ENCODE assay signal across 17 cellular contexts in the genomic region with DNA sequence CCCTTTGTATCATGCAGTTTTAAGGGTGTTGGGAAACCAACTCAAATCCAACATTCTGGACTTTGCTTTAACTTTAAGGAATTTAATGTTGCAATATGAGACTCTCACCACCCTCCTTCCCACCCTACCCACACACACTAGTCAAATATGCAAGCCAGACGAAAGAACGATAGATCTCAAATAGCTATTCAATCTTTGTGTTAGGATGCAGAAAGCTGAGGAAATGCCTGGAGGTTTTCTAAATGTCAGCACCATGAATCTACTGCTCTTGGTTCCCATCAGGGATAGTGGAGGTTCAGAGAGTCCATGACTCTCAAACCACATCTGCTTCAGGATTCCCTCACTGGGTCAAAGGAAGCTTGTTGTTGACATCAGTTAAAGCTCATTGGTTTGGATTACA. TPM values are rescaled to one million over a fixed set of nuclear protein-coding genes. Genes with fewer than 3 reads are reported as not detected.
A peak's percentile ranks its signal among the peaks of the same experiment; 100 is the strongest.
DNase-seq lines count a peak whose midpoint lies in the region; ATAC-seq and TF ChIP-seq lines count a peak whose summit lies in the region.
"Had no signal": no experiment of that assay in that cellular context is flagged by ENCODE, and none has a peak within 500 bp of the region (broad histone marks: within the 10 kb centered on the region; RNA-seq: fewer than 3 reads in every experiment).

No MANE protein-coding gene starts in this region.

- no peak overlapping the region for H3K4me3 Mint-ChIP-seq in nephron

- no peaks in the 10 kb centered on the region for H3K4me1 ChIP-seq in left ventricle myocardium inferior
- H3K4me1 ChIP-seq: BLaER1 treated with 17β-estradiol and CSF1 and Interleukin-3, amounts not matched to agents 10 nM and 100 nM; pancreas had no signal

- TF ChIP-seq CTCF in nephron (IDR thresholded peaks at IDR 0.05; ENCODE audit: unreplicated experiment in 3 of 3) (no peak), left ventricle myocardium inferior (IDR thresholded peaks at IDR 0.05; ENCODE audit: borderline replicate concordance) (no peak)

- H3K4me1 Mint-ChIP-seq in nephron, result peaks cover 61% of the 10 kb centered on the region

- intact Hi-C loops in Right ventricle myocardium inferior (cut with DNase I) (no loop called here), left ventricle myocardium inferior (cut with micrococcal nuclease) (no loop called here)

- DNase-seq in AG20443 (ENCODE audit: low spot score) (peak; percentile 75), LHCN-M2 (ENCODE audit: low read depth) (peak; percentile 56), epidermal melanocyte (ENCODE audit: insufficient read length, low spot score) (peak; percentile 51), Right ventricle myocardium inferior (ENCODE audit: missing footprints) (no peak), left ventricle myocardium inferior (no peak), SKM-1 treated with dmso at 0.1 percent for 144 hours (lab: John Stamatoyannopoulos, UW; ENCODE audit: unreplicated experiment) (no peak)
- DNase-seq: activated CD4-positive, alpha-beta T cell treated with anti-CD3 and anti-CD28 coated beads for 1 hour; activated CD8-positive, alpha-beta memory T cell treated with anti-CD3 and anti-CD28 coated beads, Interleukin-2, amount 50 U/mL, for 48 hours; activated naive CD4-positive, alpha-beta T cell treated with anti-CD3 and anti-CD28 coated beads, Interleukin-2, amount 50 U/mL, for 16 hours; NCI-H1417 treated with DMSO at 0.1 percent for 48 hours; NCI-H446; pancreas; thyroid gland had no signal

- H3K36me3 Mint-ChIP-seq in nephron (ENCODE audit: low read depth), result no peaks in the 10 kb centered on the region

- no peaks in the 10 kb centered on the region for H3K9me3 ChIP-seq in left ventricle myocardium inferior (replicated peaks)
- H3K9me3 ChIP-seq: BLaER1 treated with 17β-estradiol and CSF1 and Interleukin-3, amounts not matched to agents 10 nM and 100 nM; pancreas; thyroid gland had no signal

- no peaks in the 10 kb centered on the region for H3K27me3 Mint-ChIP-seq in nephron (ENCODE audit: low read depth)

- no peak for ATAC-seq in HG03439 (IDR thresholded peaks at IDR 0.05; ENCODE audit: unreplicated experiment)
- ATAC-seq in Right ventricle myocardium inferior, result no peak

- peak overlapping the region; percentile 25 to 75 (median 52) for H3K27ac Mint-ChIP-seq in nephron

- H3K36me3 ChIP-seq in left ventricle myocardium inferior, result no peaks in the 10 kb centered on the region
- H3K36me3 ChIP-seq: BLaER1 treated with 17β-estradiol and CSF1 and Interleukin-3, amounts not matched to agents 10 nM and 100 nM; pancreas; thyroid gland had no signal

- no peak overlapping the region for H3K27ac ChIP-seq in left ventricle myocardium inferior (replicated peaks)
- H3K27ac ChIP-seq: BLaER1 treated with 17β-estradiol and CSF1 and Interleukin-3, amounts not matched to agents 10 nM and 100 nM; pancreas; thyroid gland had no signal

- H3K9me3 Mint-ChIP-seq in nephron, result no peaks in the 10 kb centered on the region

- H3K4me3 ChIP-seq in left ventricle myocardium inferior, result no peak overlapping the region
- H3K4me3 ChIP-seq: BLaER1 treated with 17β-estradiol and CSF1 and Interleukin-3, amounts not matched to agents 10 nM and 100 nM; pancreas; thyroid gland had no signal

- no peaks in the 10 kb centered on the region for H3K27me3 ChIP-seq in left ventricle myocardium inferior (ENCODE audit: low read depth)
- H3K27me3 ChIP-seq: BLaER1 treated with 17β-estradiol and CSF1 and Interleukin-3, amounts not matched to agents 10 nM and 100 nM; pancreas; thyroid gland had no signal

RNA-seq across cellular contexts. Expression of a gene that starts 33.7 kb away (rescaled TPM):
- total RNA-seq in LHCN-M2 (2014; rRNA removed) (5.2 and 5.5 TPM in 2 replicates), Right ventricle myocardium inferior (2.2 TPM), left ventricle myocardium inferior (0.88 TPM)
- polyA plus RNA-seq in LHCN-M2 (2012), result 1.2 TPM
- total RNA-seq: OCI-LY7 had no signal

Comparison
In these comparisons a context has a peak if more than half of its experiments do, and no peak if none do; other contexts are left out.
1. DNase-seq: peak in AG20443 (single experiment), LHCN-M2 (single experiment) and epidermal melanocyte (single experiment); none in Right ventricle myocardium inferior (single experiment), left ventricle myocardium inferior (single experiment) and SKM-1 treated with dmso at 0.1 percent for 144 hours (single experiment).